ENCODE assay signal across 9 cellular contexts in the genomic region with DNA sequence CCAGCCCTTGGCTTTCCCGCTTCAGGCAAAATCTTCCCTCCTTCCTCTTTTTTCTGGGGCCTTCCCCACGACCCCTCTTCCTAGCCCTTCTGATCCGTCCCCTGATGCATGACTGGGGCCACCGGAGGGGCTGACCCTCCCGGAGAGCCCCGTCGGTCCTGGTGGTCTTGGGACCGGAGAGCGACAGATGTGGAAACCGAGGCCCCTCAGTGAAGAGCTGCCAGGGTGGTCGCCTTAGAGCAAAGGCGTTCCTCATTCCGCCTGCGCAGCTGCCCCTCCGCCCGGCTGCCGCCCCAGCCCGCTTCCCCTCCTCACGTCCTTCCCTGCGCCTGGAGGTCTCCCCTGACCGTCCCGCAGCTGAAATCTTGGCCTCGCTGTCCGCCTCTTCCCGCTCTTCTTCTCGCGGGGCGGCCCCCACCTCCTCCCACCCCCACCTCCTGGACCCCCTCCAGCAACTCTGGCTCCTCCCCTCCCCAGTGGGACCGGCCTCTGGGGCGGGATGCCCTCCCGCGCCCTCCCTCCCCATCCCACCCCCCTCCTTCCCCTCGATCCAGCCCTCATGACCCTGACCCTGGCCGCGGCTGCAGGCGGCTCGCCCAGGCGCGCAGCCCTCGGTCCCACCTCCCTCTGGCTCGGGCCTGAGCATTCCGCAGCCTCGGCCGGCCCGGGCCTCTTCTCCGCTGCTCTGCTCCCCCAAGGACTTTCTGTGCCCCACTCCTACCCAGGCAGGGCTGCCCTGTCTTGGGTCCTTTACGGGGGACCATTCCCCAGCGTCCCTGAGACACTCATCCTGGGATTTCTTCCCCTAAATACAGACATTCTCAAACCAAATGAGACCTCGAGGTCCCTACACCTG. TPM values are rescaled to one million over a fixed set of nuclear protein-coding genes. Genes with fewer than 3 reads are reported as not detected.
DNase-seq lines count a peak whose midpoint lies in the region; TF ChIP-seq lines count a peak whose summit lies in the region.
"Had no signal": no experiment of that assay in that cellular context is flagged by ENCODE, and none has a peak within 500 bp of the region (broad histone marks: within the 10 kb centered on the region; RNA-seq: fewer than 3 reads in every experiment).

A gene (minus strand): TSS at position 367 of the 856 bp plus-strand sequence. CDS start 1,020 bp downstream, outside the sequence.

- no peak within 1 kb of the TSS for H3K27ac Mint-ChIP-seq in chondrocyte (ENCODE audit: unreplicated experiment)
- peak within 1 kb of the TSS in 3 of 8 donors; percentile 2 to 58 (median 12) for H3K27ac Mint-ChIP-seq in CD8-positive, alpha-beta memory T cell
- H3K27ac Mint-ChIP-seq: CD4-positive, alpha-beta memory T cell had no signal

- CTCF ChIA-PET in CD8-positive, alpha-beta memory T cell (lab: Charles Lee) = no interaction called here

- H3K9me3 ChIP-seq in ES-I3 (ENCODE audit: control insufficient read depth, insufficient read depth, low read length) = no peaks in the 10 kb centered on the region
- H3K9me3 ChIP-seq in CD8-positive, alpha-beta memory T cell (ENCODE audit: low read length) = no peaks in the 10 kb centered on the region

- peak within 1 kb of the TSS; percentile 64 for H3K9ac ChIP-seq in ES-I3 (ENCODE audit: low read depth, low read length)

- H3K9me3 Mint-ChIP-seq in chondrocyte (ENCODE audit: low read depth) = peaks cover 7% of the 10 kb centered on the region
- peaks cover 0 to 12% (median 8%) of the 10 kb centered on the region in 5 donors for H3K9me3 Mint-ChIP-seq in CD8-positive, alpha-beta memory T cell

- H3K27ac ChIP-seq in CD8-positive, alpha-beta memory T cell (ENCODE audit: low read depth, low read length) = no peak within 1 kb of the TSS

- peaks cover 3% of the 10 kb centered on the region; the same call in 1 of the 2 replicates for H3K4me1 ChIP-seq in ES-I3 (ENCODE audit: insufficient read depth, low read length)
- H3K4me1 ChIP-seq in CD8-positive, alpha-beta memory T cell (ENCODE audit: insufficient read depth, low read length) = peaks cover 4% of the 10 kb centered on the region

- DNase-seq in chondrocyte (ENCODE audit: low spot score) (no peak), left kidney (ENCODE audit: low read depth, low spot score) (peak; percentile 76), retinal pigment epithelial cell (ENCODE audit: low read depth) (no peak), foreskin melanocyte (no peak), KG1 (lab: John Stamatoyannopoulos, UW) (no peak)
- no peak for DNase-seq in CD8-positive, alpha-beta memory T cell
- no peak for DNase-seq in activated T-cell treated with anti-CD3 and anti-CD28 coated beads, Interleukin-2, amount 50 U/mL, for 48 hours
- DNase-seq: CD4-positive, alpha-beta memory T cell had no signal

- peaks cover 21% of the 10 kb centered on the region for H3K4me1 Mint-ChIP-seq in chondrocyte (ENCODE audit: low read depth)
- H3K4me1 Mint-ChIP-seq in CD8-positive, alpha-beta memory T cell = peaks cover 0 to 20% (median 5%) of the 10 kb centered on the region in 3 donors

- H3K27me3 Mint-ChIP-seq in chondrocyte (ENCODE audit: low read depth) = peaks cover 31% of the 10 kb centered on the region
- H3K27me3 Mint-ChIP-seq in CD8-positive, alpha-beta memory T cell = peaks cover 37 to 46% of the 10 kb centered on the region in 2 donors

- H3K36me3 ChIP-seq in ES-I3 (ENCODE audit: insufficient read depth, low read length) = no peaks in the 10 kb centered on the region
- no peaks in the 10 kb centered on the region for H3K36me3 ChIP-seq in CD8-positive, alpha-beta memory T cell (ENCODE audit: insufficient read depth, low read length)

- H3K36me3 Mint-ChIP-seq in chondrocyte (ENCODE audit: low read depth) = peaks cover 2% of the 10 kb centered on the region
- H3K36me3 Mint-ChIP-seq in CD8-positive, alpha-beta memory T cell = peaks cover 3 to 8% (median 8%) of the 10 kb centered on the region in 3 donors

- TF ChIP-seq CTCF in chondrocyte (IDR thresholded peaks at IDR 0.05) = no peak
- no peak for TF ChIP-seq CTCF in retinal pigment epithelial cell (conservative IDR thresholded peaks at IDR 0.05; ENCODE audit: low read depth, low read length)

- POLR2A ChIA-PET in CD8-positive, alpha-beta memory T cell (lab: Charles Lee) = no interaction called here

- peak within 1 kb of the TSS; percentile 72 for H3K4me3 ChIP-seq in retinal pigment epithelial cell (ENCODE audit: low read length)
- H3K4me3 ChIP-seq in CD8-positive, alpha-beta memory T cell (ENCODE audit: low read length) = no peak within 1 kb of the TSS

- H3K27me3 ChIP-seq in CD8-positive, alpha-beta memory T cell (ENCODE audit: insufficient read depth, low read length, poor library complexity, severe bottlenecking) = peaks cover 3% of the 10 kb centered on the region

- H3K4me3 Mint-ChIP-seq in chondrocyte (ENCODE audit: unreplicated experiment) = peak within 1 kb of the TSS; percentile 19
- H3K4me3 Mint-ChIP-seq in CD8-positive, alpha-beta memory T cell = no peak within 1 kb of the TSS

RNA-seq across cellular contexts. Expression of the gene that starts here (rescaled TPM):
- 1.4 to 1.9 TPM (median 1.8 TPM) in 3 replicates for total RNA-seq in chondrocyte
- total RNA-seq in CD8-positive, alpha-beta memory T cell = not detected
- polyA plus RNA-seq in CD8-positive, alpha-beta memory T cell = not detected
- total RNA-seq: CD4-positive, alpha-beta memory T cell had no signal
- polyA plus RNA-seq: CD4-positive, alpha-beta memory T cell had no signal
